Comparison of ENCODE assay signal across 23 cellular contexts in the genomic region with DNA sequence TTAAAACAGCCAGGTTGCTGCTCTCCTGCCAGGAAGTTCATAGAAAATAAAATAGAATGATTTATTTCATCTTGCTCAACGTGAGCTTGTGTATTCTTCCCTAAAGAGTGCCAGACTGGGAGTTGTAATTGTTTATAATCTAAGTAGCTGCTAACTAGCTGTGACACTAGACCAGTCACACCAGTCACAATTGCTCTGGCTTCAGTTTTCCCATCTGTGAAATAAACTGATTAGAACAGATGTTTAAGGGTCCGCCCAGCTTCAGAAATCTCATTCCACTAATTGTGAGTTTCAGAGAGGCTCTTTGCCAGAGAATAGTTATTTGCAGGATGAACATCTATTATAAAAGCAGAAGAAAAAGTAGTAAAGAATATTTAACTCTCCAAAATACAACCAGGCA.
"Had no signal": no experiment of that assay in that cellular context is flagged by ENCODE, and none has a peak within 500 bp of the region (broad histone marks: within the 10 kb centered on the region; RNA-seq: fewer than 3 reads in every experiment).

No MANE protein-coding gene starts in this region.

- H3K9me3 Mint-ChIP-seq: effector memory CD8-positive, alpha-beta T cell; natural killer cell; T-helper 2 cell treated with Interferon-gamma antibody and Interleukin-4, amounts not matched to agents 5 μg/mL and 100 μg/mL, for 36 hours had no signal

- H3K4me3 Mint-ChIP-seq: activated naive CD8-positive, alpha-beta T cell; effector memory CD8-positive, alpha-beta T cell; natural killer cell; T-helper 2 cell treated with Interferon-gamma antibody and Interleukin-4, amounts not matched to agents 5 μg/mL and 100 μg/mL, for 36 hours had no signal

- H3K4me1 ChIP-seq: colonic mucosa had no signal

- H3K27me3 Mint-ChIP-seq: activated naive CD8-positive, alpha-beta T cell had no signal

- H3K9me3 ChIP-seq: colonic mucosa, spleen, tibial nerve had no signal

- H3K27ac ChIP-seq: cardiac muscle cell, colonic mucosa, foreskin keratinocyte, spleen, tibial nerve had no signal

- H3K27ac Mint-ChIP-seq: activated naive CD8-positive, alpha-beta T cell; effector memory CD8-positive, alpha-beta T cell; natural killer cell; T-helper 2 cell treated with Interferon-gamma antibody and Interleukin-4, amounts not matched to agents 5 μg/mL and 100 μg/mL, for 36 hours had no signal

- ATAC-seq: activated CD4-positive, CD25-positive, alpha-beta regulatory T cell treated with anti-CD3 and anti-CD28 coated beads, Interleukin-2, amount 50 U/mL, for 24 hours; effector memory CD8-positive, alpha-beta T cell; esophagus mucosa; foreskin keratinocyte; left cardiac atrium; natural killer cell; right cardiac atrium had no signal

- H3K36me3 ChIP-seq: cardiac muscle cell, colonic mucosa, spleen, tibial nerve had no signal

- H3K27me3 ChIP-seq: cardiac muscle cell, colonic mucosa, foreskin keratinocyte, spleen, tibial nerve had no signal

- H3K36me3 Mint-ChIP-seq: activated naive CD8-positive, alpha-beta T cell; natural killer cell had no signal

- H3K4me3 ChIP-seq: cardiac muscle cell, colonic mucosa, spleen, tibial nerve had no signal

- DNase-seq: activated CD4-positive, alpha-beta T cell treated with anti-CD3 and anti-CD28 coated beads for 48 hours; activated CD4-positive, alpha-beta T cell treated with anti-CD3 and anti-CD28 coated beads, Interleukin-2, amount 50 U/mL, for 48 hours; activated CD8-positive, alpha-beta memory T cell treated with anti-CD3 and anti-CD28 coated beads for 24 hours; activated effector memory CD4-positive, alpha-beta T cell treated with Interleukin-2 at 50 U/mL for 16 hours; activated naive CD4-positive, alpha-beta T cell treated with Interleukin-2 at 50 U/mL for 16 hours; anterior cingulate cortex; cerebellar nuclear complex; colonic mucosa; effector memory CD8-positive, alpha-beta T cell; foreskin keratinocyte; left cardiac atrium; natural killer cell; posterior cingulate gyrus; right cardiac atrium; spleen; stimulated activated naive CD4-positive, alpha-beta T cell treated with Interleukin-2 at 50 U/mL for 16 hours; T-helper 1 cell had no signal
